In genomic region chr5:144880513-144880912, GRCh38 we compare ENCODE assay signal across 23 cellular contexts.
"Had no signal": no experiment of that assay in that cellular context is flagged by ENCODE, and none has a peak within 500 bp of the region (broad histone marks: within the 10 kb centered on the region; RNA-seq: fewer than 3 reads in every experiment).

No MANE protein-coding gene starts in this region.

- DNase-seq: natural killer cell; occipital lobe; ovary; posterior cingulate gyrus; psoas muscle; right cardiac atrium; right lobe of liver; spleen; stimulated activated CD4-positive, alpha-beta T cell treated with anti-CD3 and anti-CD28 coated beads, Interleukin-12 subunit alpha, Interleukin-12 subunit beta, amount 100 ng/mL, for 4 hours; stimulated activated CD4-positive, alpha-beta T cell treated with anti-CD3 and anti-CD28 coated beads, Interleukin-1b, Interleukin-23, amount 100 ng/mL, for 48 hours; stimulated activated CD4-positive, alpha-beta T cell treated with anti-CD3 and anti-CD28 coated beads, Interleukin-4, amount 100 ng/mL, for 1 hour; stimulated activated CD4-positive, alpha-beta T cell treated with anti-CD3 and anti-CD28 coated beads, Interleukin-4, amount 100 ng/mL, for 4 hours; stimulated activated CD8-positive, alpha-beta memory T cell treated with anti-CD3 and anti-CD28 coated beads, Interleukin-4, amount 100 ng/mL, for 48 hours; stimulated activated naive CD4-positive, alpha-beta T cell; stimulated activated naive CD8-positive, alpha-beta T cell treated with anti-CD3 and anti-CD28 coated beads, Interleukin-15, amount 100 ng/mL, for 72 hours; stimulated activated naive CD8-positive, alpha-beta T cell treated with anti-CD3 and anti-CD28 coated beads, Interleukin-15, Interleukin-2, amounts not matched to agents 100 U/mL and 50 U/mL, for 24 hours; substantia nigra; testis; tibial artery; transverse colon; upper lobe of right lung; uterus had no signal

- ATAC-seq: natural killer cell; psoas muscle; right cardiac atrium; right lobe of liver; stimulated activated memory B cell treated with anti-CD40 and anti-IgM and Interleukin-4, amounts not matched to agents 10 μg/mL and 1 μg/mL and 100 μg/mL, for 72 hours; stimulated activated naive CD8-positive, alpha-beta T cell treated with anti-CD3 and anti-CD28 coated beads, Interleukin-15, amount 100 ng/mL, for 72 hours; stimulated activated naive CD8-positive, alpha-beta T cell treated with anti-CD3 and anti-CD28 coated beads, Interleukin-15, Interleukin-2, amounts not matched to agents 100 U/mL and 50 U/mL, for 24 hours; upper lobe of right lung had no signal
